8 cellular contexts compared by ENCODE assay signal in genomic region chr9:130128782-130129424, GRCh38. TPM values are rescaled to one million over a fixed set of nuclear protein-coding genes. Genes with fewer than 3 reads are reported as not detected.
DNase-seq lines count a peak whose midpoint lies in the region; ATAC-seq and TF ChIP-seq lines count a peak whose summit lies in the region.

No MANE protein-coding gene starts in this region.

- no peaks in the 10 kb centered on the region for H3K4me1 Mint-ChIP-seq in Calu3 (ENCODE audit: low read depth, unreplicated experiment)

- no peak for TF ChIP-seq CTCF in Calu3 (IDR thresholded peaks at IDR 0.05; ENCODE audit: unreplicated experiment)

- H3K36me3 Mint-ChIP-seq in Calu3 (ENCODE audit: insufficient read depth, unreplicated experiment), result peaks cover 7% of the 10 kb centered on the region

- DNase-seq in T-helper 2 cell (peak in 4 of 5 experiments; percentile 22 to 89 (median 59)), astrocyte of the hippocampus (ENCODE audit: low read depth, low spot score) (peak; percentile 85), kidney tubule cell (ENCODE audit: low spot score) (peak; percentile 93), Calu3 (no peak), COLO668 (lab: John Stamatoyannopoulos, UW; ENCODE audit: unreplicated experiment) (no peak)
- peak; percentile 52 for DNase-seq in stimulated activated CD8-positive, alpha-beta memory T cell treated with anti-CD3 and anti-CD28 coated beads, Interleukin-12 subunit alpha, Interleukin-12 subunit beta, amount 100 ng/mL, for 1 hour (ENCODE audit: low read depth)

- H3K4me3 Mint-ChIP-seq in Calu3 (ENCODE audit: low read depth, unreplicated experiment), result no peak overlapping the region

- no peaks in the 10 kb centered on the region for H3K9me3 Mint-ChIP-seq in Calu3 (ENCODE audit: low read depth, unreplicated experiment)

- intact Hi-C loops in Calu3 (cut with micrococcal nuclease; ENCODE audit: unreplicated experiment), result no loop called here

- H3K27me3 Mint-ChIP-seq in Calu3 (ENCODE audit: unreplicated experiment), result no peaks in the 10 kb centered on the region

- CTCF ChIA-PET in Calu3 (lab: Charles Lee), result no interaction called here

- BruUV-seq in Calu3 (replicated peaks; lab: Mats Ljungman, UMichigan), result no TSS peak

- peak; percentile 59 for ATAC-seq in GM18858 (IDR thresholded peaks at IDR 0.05; ENCODE audit: unreplicated experiment)
- peak; percentile 51 for ATAC-seq in HG03196 (IDR thresholded peaks at IDR 0.05; ENCODE audit: unreplicated experiment)

- no peak overlapping the region for H3K27ac Mint-ChIP-seq in Calu3 (ENCODE audit: unreplicated experiment)

RNA-seq across cellular contexts. Expression of gene NCS1, which starts 43.3 kb away (rescaled TPM):
- total RNA-seq in Calu3 (2022), result 14.4 and 16.1 TPM in 2 replicates

Comparison
In these comparisons a context has a peak if more than half of its experiments do, and no peak if none do; other contexts are left out.
1. DNase-seq: peak in T-helper 2 cell (4 of 5), astrocyte of the hippocampus (single experiment), kidney tubule cell (single experiment) and stimulated activated CD8-positive, alpha-beta memory T cell treated with anti-CD3 and anti-CD28 coated beads, Interleukin-12 subunit alpha, Interleukin-12 subunit beta, amount 100 ng/mL, for 1 hour (single experiment); none in Calu3 (single experiment) and COLO668 (single experiment).